ENCODE assay signal across 8 cellular contexts in the genomic region with DNA sequence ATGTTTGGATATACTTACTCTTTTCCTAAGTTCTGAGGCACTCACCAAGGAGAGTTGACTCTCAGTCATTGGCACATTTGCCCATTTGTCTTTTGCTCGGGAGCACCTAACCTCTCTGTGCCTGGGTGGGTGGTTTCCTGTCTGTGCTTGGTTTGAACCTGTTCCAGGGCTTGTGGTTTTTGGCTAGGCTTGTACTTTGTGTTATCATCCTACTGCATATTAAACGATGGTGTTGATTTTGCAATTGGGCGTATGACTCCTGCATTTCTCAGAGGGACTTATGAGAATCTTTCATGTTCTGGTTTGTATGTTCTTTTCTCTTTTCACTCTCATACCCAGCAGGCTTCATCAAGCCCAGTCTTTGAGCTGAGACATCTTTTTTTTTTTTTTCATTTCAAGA.
A peak's percentile ranks its signal among the peaks of the same experiment; 100 is the strongest.
DNase-seq lines count a peak whose midpoint lies in the region; ATAC-seq and TF ChIP-seq lines count a peak whose summit lies in the region.

No MANE protein-coding gene starts in this region.

- no peak for ATAC-seq in effector memory CD8-positive, alpha-beta T cell (replicated peaks)

- no peak overlapping the region for H3K27ac Mint-ChIP-seq in HFFc6
- H3K27ac Mint-ChIP-seq in Caco-2 (ENCODE audit: unreplicated experiment), result no peak overlapping the region
- H3K27ac Mint-ChIP-seq in effector memory CD8-positive, alpha-beta T cell, result no peak overlapping the region

- H3K4me3 Mint-ChIP-seq in HFFc6 (no peak overlapping the region), Caco-2 (ENCODE audit: unreplicated experiment) (no peak overlapping the region)
- no peak overlapping the region for H3K4me3 Mint-ChIP-seq in effector memory CD8-positive, alpha-beta T cell

- peaks cover 62% of the 10 kb centered on the region for H3K4me1 ChIP-seq in Caco-2

- H3K9me3 Mint-ChIP-seq in HFFc6 (no peaks in the 10 kb centered on the region), Caco-2 (ENCODE audit: unreplicated experiment) (peaks cover 18% of the 10 kb centered on the region)
- H3K9me3 Mint-ChIP-seq in effector memory CD8-positive, alpha-beta T cell, result peaks cover 0 to 6% of the 10 kb centered on the region in 2 donors

- TF ChIP-seq CTCF in HFFc6 (IDR thresholded peaks at IDR 0.05) (no peak), epithelial cell of proximal tubule (conservative IDR thresholded peaks at IDR 0.05; ENCODE audit: low read depth, low read length) (no peak), Caco-2 (IDR thresholded peaks at IDR 0.05; ENCODE audit: insufficient read depth in 1 of 2, low read depth in 1 of 2, low read length in 1 of 2, severe bottlenecking in 1 of 2, unreplicated experiment in 1 of 2) (no peak)

- H3K27me3 ChIP-seq in Caco-2 (replicated peaks; ENCODE audit: control insufficient read depth, insufficient read depth, low read length), result no peaks in the 10 kb centered on the region

- POLR2A ChIA-PET in Caco-2 (lab: Charles Lee), result no interaction called here

- H3K36me3 ChIP-seq in Caco-2 (ENCODE audit: control insufficient read depth, insufficient read depth, low read length), result no peaks in the 10 kb centered on the region

- CTCF ChIA-PET in Caco-2 (lab: Charles Lee), result no interaction called here

- H3K36me3 Mint-ChIP-seq in HFFc6 (ENCODE audit: low read depth) (peaks cover 4% of the 10 kb centered on the region; the same call in 1 of the 2 replicates), Caco-2 (ENCODE audit: insufficient read depth, unreplicated experiment) (peaks cover 9% of the 10 kb centered on the region)
- no peaks in the 10 kb centered on the region for H3K36me3 Mint-ChIP-seq in effector memory CD8-positive, alpha-beta T cell (ENCODE audit: insufficient read depth)

- peaks cover 24% of the 10 kb centered on the region for H3K4me1 Mint-ChIP-seq in HFFc6 (ENCODE audit: low read depth)
- H3K4me1 Mint-ChIP-seq in Caco-2 (ENCODE audit: low read depth, unreplicated experiment), result peaks cover 39% of the 10 kb centered on the region
- H3K4me1 Mint-ChIP-seq in effector memory CD8-positive, alpha-beta T cell (ENCODE audit: low read depth in 2 of 2), result no peaks in the 10 kb centered on the region

- DNase-seq in HFFc6, result peak; percentile 17
- DNase-seq in SW480 (ENCODE audit: low spot score), result peak; percentile 35
- peak; percentile 93 for DNase-seq in epithelial cell of proximal tubule (ENCODE audit: low read depth)
- peak; percentile 2 to 21 (median 17) for DNase-seq in stimulated activated CD4-positive, alpha-beta T cell treated with anti-CD3 and anti-CD28 coated beads, TNF-alpha, amount 100 ng/mL, for 48 hours (ENCODE audit: low read depth in 3 of 3)
- DNase-seq in NCI-H1417 (lab: John Stamatoyannopoulos, UW), result no peak
- DNase-seq in Caco-2, result no peak
- no peak for DNase-seq in DMS53 (lab: John Stamatoyannopoulos, UW)
- no peak for DNase-seq in effector memory CD8-positive, alpha-beta T cell

- intact Hi-C loops in Caco-2 (cut with micrococcal nuclease; ENCODE audit: unreplicated experiment), result no loop called here

- no peak overlapping the region for H3K4me3 ChIP-seq in epithelial cell of proximal tubule (ENCODE audit: low read depth, low read length)
- H3K4me3 ChIP-seq in Caco-2 (ENCODE audit: low read depth, low read length), result no peak overlapping the region

- no peaks in the 10 kb centered on the region for H3K9me3 ChIP-seq in Caco-2

- H3K27me3 Mint-ChIP-seq in HFFc6 (ENCODE audit: insufficient read depth) (peaks cover 38% of the 10 kb centered on the region), Caco-2 (ENCODE audit: insufficient read depth, unreplicated experiment) (no peaks in the 10 kb centered on the region)
- no peaks in the 10 kb centered on the region for H3K27me3 Mint-ChIP-seq in effector memory CD8-positive, alpha-beta T cell

- BruUV-seq in Caco-2 (replicated peaks; lab: Mats Ljungman, UMichigan), result no TSS peak

Comparison
In these comparisons a context has a peak if more than half of its experiments do, and no peak if none do; other contexts are left out.
1. DNase-seq: peak in HFFc6 (single experiment), SW480 (single experiment), epithelial cell of proximal tubule (single experiment) and stimulated activated CD4-positive, alpha-beta T cell treated with anti-CD3 and anti-CD28 coated beads, TNF-alpha, amount 100 ng/mL, for 48 hours (3 of 3); none in NCI-H1417 (0 of 3), Caco-2 (0 of 2), DMS53 (single experiment) and effector memory CD8-positive, alpha-beta T cell (0 of 3).